ENCODE assay signal across 12 cellular contexts in genomic region chr18:68960355-68960754, GRCh38.
"Had no signal": no experiment of that assay in that cellular context is flagged by ENCODE, and none has a peak within 500 bp of the region (broad histone marks: within the 10 kb centered on the region; RNA-seq: fewer than 3 reads in every experiment).

No MANE protein-coding gene starts in this region.

- H3K4me3 ChIP-seq: ascending aorta, SJCRH30 had no signal

- ATAC-seq: activated CD4-positive, alpha-beta T cell treated with anti-CD3 and anti-CD28 coated beads for 36 hours; activated CD8-positive, alpha-beta T cell treated with anti-CD3 and anti-CD28 coated beads, Interleukin-2, amount 10 ng/mL, durations not matched to agents 7 days and 5 days; effector memory CD8-positive, alpha-beta T cell; foreskin keratinocyte had no signal

- DNase-seq: activated CD4-positive, alpha-beta T cell treated with anti-CD3 and anti-CD28 coated beads for 36 hours; activated CD8-positive, alpha-beta memory T cell treated with anti-CD3 and anti-CD28 coated beads, Interleukin-2, amount 50 U/mL, for 48 hours; activated CD8-positive, alpha-beta T cell treated with anti-CD3 and anti-CD28 coated beads, Interleukin-2, amount 10 ng/mL, durations not matched to agents 7 days and 5 days; activated naive CD4-positive, alpha-beta T cell; effector memory CD8-positive, alpha-beta T cell; foreskin keratinocyte; retina; SJCRH30; stimulated activated CD4-positive, alpha-beta T cell treated with anti-CD3 and anti-CD28 coated beads, Interleukin-2, amount 100 ng/mL, for 24 hours; stimulated activated naive CD4-positive, alpha-beta T cell treated with Interleukin-2 at 50 U/mL for 16 hours; T1000 had no signal
